ENCODE assay signal across 12 cellular contexts in genomic region chr21:29125199-29125598, GRCh38. TPM values are rescaled to one million over a fixed set of nuclear protein-coding genes. Genes with fewer than 3 reads are reported as not detected.
DNase-seq lines count a peak whose midpoint lies in the region; ATAC-seq and TF ChIP-seq lines count a peak whose summit lies in the region.
"Had no signal": no experiment of that assay in that cellular context is flagged by ENCODE, and none has a peak within 500 bp of the region (broad histone marks: within the 10 kb centered on the region; RNA-seq: fewer than 3 reads in every experiment).

No MANE protein-coding gene starts in this region.

- TF ChIP-seq POLR2A in GM18505 (IDR thresholded peaks at IDR 0.05; ENCODE audit: borderline replicate concordance, extremely low read depth, insufficient read depth, insufficient read length) = no peak

- H3K27me3 ChIP-seq in OCI-LY3 (ENCODE audit: low read depth, low read length) = no peaks in the 10 kb centered on the region

- peak overlapping the region; percentile 18; the same call in 1 of the 2 replicates for H3K9ac ChIP-seq in OCI-LY3 (ENCODE audit: low read length)

- H3K27me3 Mint-ChIP-seq in osteocyte (ENCODE audit: unreplicated experiment) = no peaks in the 10 kb centered on the region
- H3K27me3 Mint-ChIP-seq in activated T-helper 1 cell treated with anti-CD3 and anti-CD28 coated beads, Interleukin-12 subunit alpha, Interleukin-12 subunit beta, Interleukin-2, Interleukin-4 antibody, amounts not matched to agents 30 ng/mL and 10 ng/mL and 1 ng/mL, durations not matched to agents 14 hours and 24 hours and 36 hours (ENCODE audit: insufficient read depth) = no peaks in the 10 kb centered on the region
- no peaks in the 10 kb centered on the region for H3K27me3 Mint-ChIP-seq in effector memory CD8-positive, alpha-beta T cell

- no peak overlapping the region for H3K4me3 Mint-ChIP-seq in osteocyte (ENCODE audit: unreplicated experiment)
- H3K4me3 Mint-ChIP-seq in activated T-helper 1 cell treated with anti-CD3 and anti-CD28 coated beads, Interleukin-12 subunit alpha, Interleukin-12 subunit beta, Interleukin-2, Interleukin-4 antibody, amounts not matched to agents 30 ng/mL and 10 ng/mL and 1 ng/mL, durations not matched to agents 14 hours and 24 hours and 36 hours = no peak overlapping the region
- H3K4me3 Mint-ChIP-seq in effector memory CD8-positive, alpha-beta T cell = no peak overlapping the region

- peaks cover 49% of the 10 kb centered on the region for H3K4me1 ChIP-seq in OCI-LY3 (ENCODE audit: low read length)

- peaks cover 12% of the 10 kb centered on the region for H3K9me3 Mint-ChIP-seq in osteocyte (ENCODE audit: unreplicated experiment)
- H3K9me3 Mint-ChIP-seq in activated T-helper 1 cell treated with anti-CD3 and anti-CD28 coated beads, Interleukin-12 subunit alpha, Interleukin-12 subunit beta, Interleukin-2, Interleukin-4 antibody, amounts not matched to agents 30 ng/mL and 10 ng/mL and 1 ng/mL, durations not matched to agents 14 hours and 24 hours and 36 hours = no peaks in the 10 kb centered on the region
- H3K9me3 Mint-ChIP-seq in effector memory CD8-positive, alpha-beta T cell = no peaks in the 10 kb centered on the region

- no peaks in the 10 kb centered on the region for H3K79me2 ChIP-seq in OCI-LY3 (ENCODE audit: low read length)

- H3K27ac Mint-ChIP-seq in osteocyte (ENCODE audit: unreplicated experiment) = no peak overlapping the region
- no peak overlapping the region for H3K27ac Mint-ChIP-seq in activated T-helper 1 cell treated with anti-CD3 and anti-CD28 coated beads, Interleukin-12 subunit alpha, Interleukin-12 subunit beta, Interleukin-2, Interleukin-4 antibody, amounts not matched to agents 30 ng/mL and 10 ng/mL and 1 ng/mL, durations not matched to agents 14 hours and 24 hours and 36 hours
- H3K27ac Mint-ChIP-seq in effector memory CD8-positive, alpha-beta T cell = no peak overlapping the region

- peak overlapping the region; percentile 52 for H3K27ac ChIP-seq in OCI-LY3 (ENCODE audit: low read length)

- H3K4me2 ChIP-seq in OCI-LY3 (ENCODE audit: low read length) = peak overlapping the region; percentile 49

- TF ChIP-seq CTCF in GM20000 (IDR thresholded peaks at IDR 0.05; ENCODE audit: extremely low read depth, missing control alignments) = no peak
- TF ChIP-seq CTCF in OCI-LY3 (IDR thresholded peaks at IDR 0.05; ENCODE audit: low read depth, low read length) = no peak
- TF ChIP-seq CTCF in osteocyte (IDR thresholded peaks at IDR 0.05) = no peak

- intact Hi-C loops in activated T-helper 1 cell treated with anti-CD3 and anti-CD28 coated beads, Interleukin-12 subunit alpha, Interleukin-12 subunit beta, Interleukin-2, Interleukin-4 antibody, amounts not matched to agents 30 ng/mL and 10 ng/mL and 1 ng/mL, durations not matched to agents 14 hours and 24 hours and 36 hours (cut with micrococcal nuclease) = no loop called here

- H3K36me3 Mint-ChIP-seq in osteocyte (ENCODE audit: unreplicated experiment) = peaks cover 2% of the 10 kb centered on the region
- no peaks in the 10 kb centered on the region for H3K36me3 Mint-ChIP-seq in activated T-helper 1 cell treated with anti-CD3 and anti-CD28 coated beads, Interleukin-12 subunit alpha, Interleukin-12 subunit beta, Interleukin-2, Interleukin-4 antibody, amounts not matched to agents 30 ng/mL and 10 ng/mL and 1 ng/mL, durations not matched to agents 14 hours and 24 hours and 36 hours (ENCODE audit: low read depth)
- no peaks in the 10 kb centered on the region for H3K36me3 Mint-ChIP-seq in effector memory CD8-positive, alpha-beta T cell (ENCODE audit: insufficient read depth)

- no peak overlapping the region for H2AFZ ChIP-seq in OCI-LY3 (ENCODE audit: low read depth, low read length)

- H3K9me3 ChIP-seq in OCI-LY3 (ENCODE audit: insufficient read depth, low read length) = no peaks in the 10 kb centered on the region

- peaks cover 6% of the 10 kb centered on the region for H3K36me3 ChIP-seq in OCI-LY3 (replicated peaks; ENCODE audit: low read depth, low read length)

- peaks cover 14% of the 10 kb centered on the region for H3K4me1 Mint-ChIP-seq in osteocyte (ENCODE audit: unreplicated experiment)
- H3K4me1 Mint-ChIP-seq in activated T-helper 1 cell treated with anti-CD3 and anti-CD28 coated beads, Interleukin-12 subunit alpha, Interleukin-12 subunit beta, Interleukin-2, Interleukin-4 antibody, amounts not matched to agents 30 ng/mL and 10 ng/mL and 1 ng/mL, durations not matched to agents 14 hours and 24 hours and 36 hours (ENCODE audit: low read depth) = peaks cover under 1% of the 10 kb centered on the region
- H3K4me1 Mint-ChIP-seq in effector memory CD8-positive, alpha-beta T cell (ENCODE audit: low read depth in 2 of 2) = no peaks in the 10 kb centered on the region

- peak; percentile 84 for ATAC-seq in GM18505 (IDR thresholded peaks at IDR 0.05; ENCODE audit: unreplicated experiment)
- peak; percentile 83 for ATAC-seq in HG03045 (IDR thresholded peaks at IDR 0.05; ENCODE audit: unreplicated experiment)
- ATAC-seq in effector memory CD8-positive, alpha-beta T cell (replicated peaks) = no peak

- no peaks in the 10 kb centered on the region for H4K20me1 ChIP-seq in OCI-LY3 (ENCODE audit: insufficient read depth, low read length)

- H3K4me3 ChIP-seq in OCI-LY3 (ENCODE audit: low read length) = peak overlapping the region; percentile 13

- peak; percentile 60 for DNase-seq in GM20000 (ENCODE audit: low spot score)
- no peak for DNase-seq in osteocyte (ENCODE audit: extremely low spot score, unreplicated experiment)
- no peak for DNase-seq in activated T-helper 1 cell treated with anti-CD3 and anti-CD28 coated beads, Interleukin-12 subunit alpha, Interleukin-12 subunit beta, Interleukin-2, Interleukin-4 antibody, amounts not matched to agents 30 ng/mL and 10 ng/mL and 1 ng/mL, durations not matched to agents 14 hours and 24 hours and 36 hours (ENCODE audit: low spot score)
- no peak for DNase-seq in effector memory CD8-positive, alpha-beta T cell
- DNase-seq in HCEC 1CT = no peak
- DNase-seq: mesenchymal stem cell, NCI-H1105, SHP77 had no signal

RNA-seq across cellular contexts. Expression of gene MAP3K7CL, which starts 5.2 kb away (rescaled TPM):
- 1.8 and 2.4 TPM in 2 replicates for total RNA-seq in osteocyte
- total RNA-seq in activated T-helper 1 cell treated with anti-CD3 and anti-CD28 coated beads, Interleukin-12 subunit alpha, Interleukin-12 subunit beta, Interleukin-2, Interleukin-4 antibody, amounts not matched to agents 30 ng/mL and 10 ng/mL and 1 ng/mL, durations not matched to agents 14 hours and 24 hours and 36 hours = 3.8 and 4.2 TPM in 2 replicates
- total RNA-seq: H1 had no signal

RNA-seq across cellular contexts. Expression of gene CCT8, which starts 51.8 kb away (rescaled TPM):
- 130 and 132 TPM in 2 replicates for total RNA-seq in osteocyte
- total RNA-seq in activated T-helper 1 cell treated with anti-CD3 and anti-CD28 coated beads, Interleukin-12 subunit alpha, Interleukin-12 subunit beta, Interleukin-2, Interleukin-4 antibody, amounts not matched to agents 30 ng/mL and 10 ng/mL and 1 ng/mL, durations not matched to agents 14 hours and 24 hours and 36 hours = 394 and 400 TPM in 2 replicates
